In the genomic region with DNA sequence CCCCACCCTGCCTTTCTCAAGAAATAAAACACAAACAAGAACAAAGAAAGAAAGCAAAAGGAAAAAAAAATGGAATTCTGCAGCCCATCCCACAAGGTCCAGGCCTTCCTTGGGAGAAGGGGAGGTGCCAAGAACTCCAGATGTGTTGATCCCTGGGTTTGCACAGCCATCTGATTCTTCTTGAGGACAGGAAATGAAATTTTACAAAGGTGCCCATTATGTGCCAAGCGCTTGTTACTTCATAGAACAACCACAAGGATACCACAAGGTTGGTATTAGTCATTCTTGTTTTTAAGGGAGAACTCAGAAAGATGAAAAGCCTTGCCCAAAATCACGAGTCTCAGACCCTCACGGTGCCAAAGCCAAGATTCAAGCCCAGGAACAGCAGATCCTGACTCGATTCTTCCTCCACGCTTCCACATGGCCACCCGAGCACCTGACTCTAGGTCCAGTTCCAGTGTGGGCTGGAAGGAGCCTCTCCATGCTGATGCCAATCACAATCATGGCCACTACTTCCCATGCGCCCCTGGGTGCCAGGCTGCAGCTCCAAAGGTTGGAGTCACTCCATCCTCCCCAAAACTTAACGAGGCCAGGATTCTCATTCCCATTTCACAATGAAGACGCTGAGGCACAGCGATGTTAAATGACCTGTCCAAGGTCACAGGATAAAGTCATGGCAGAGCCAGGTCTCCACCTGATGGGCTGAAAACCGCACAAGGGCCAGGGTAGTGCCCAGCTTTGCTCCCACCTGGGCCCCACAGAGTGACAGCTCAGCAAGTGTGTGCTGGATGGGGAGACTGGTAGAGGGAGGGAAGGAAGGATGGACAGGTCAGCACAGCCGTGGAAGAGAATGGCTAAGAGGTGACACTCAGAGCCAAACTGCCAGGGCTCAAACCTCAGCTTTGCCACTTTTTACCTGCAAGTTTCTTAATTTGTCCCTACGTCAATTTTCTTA, we compare ENCODE assay signal across 8 cellular contexts.
DNase-seq lines count a peak whose midpoint lies in the region; ATAC-seq and TF ChIP-seq lines count a peak whose summit lies in the region.

No MANE protein-coding gene starts in this region.

- no peaks in the 10 kb centered on the region for H3K27me3 Mint-ChIP-seq in activated T-cell treated with anti-CD3 and anti-CD28 coated beads, Interleukin-2, amount 50 U/mL, for 72 hours (ENCODE audit: low read depth)
- H3K27me3 Mint-ChIP-seq in type B pancreatic cell, result peaks cover 7% of the 10 kb centered on the region

- DNase-seq in activated T-cell treated with anti-CD3 and anti-CD28 coated beads, Interleukin-2, amount 50 U/mL, for 72 hours, result peak in 1 of 2 donors; percentile 7
- DNase-seq in activated T-cell treated with anti-CD3 and anti-CD28 coated beads, Interleukin-2, amount 50 U/mL, for 1 hour, result no peak
- DNase-seq in SK-MEL-5 (ENCODE audit: low read depth, low spot score) (peak; percentile 99), fibroblast of gingiva (ENCODE audit: low read depth) (peak; percentile 58), type B pancreatic cell (ENCODE audit: extremely low spot score, unreplicated experiment) (peak; percentile 39), NCI-H2171 (lab: John Stamatoyannopoulos, UW) (no peak)

- in situ Hi-C loops in SK-MEL-5 (cut with HindIII; ENCODE audit: low pct_unique_long_range_greater_than_20kb, low sequenced_read_pairs), result no loop called here

- H3K9me3 Mint-ChIP-seq in activated T-cell treated with anti-CD3 and anti-CD28 coated beads, Interleukin-2, amount 50 U/mL, for 72 hours, result no peaks in the 10 kb centered on the region
- H3K9me3 Mint-ChIP-seq in type B pancreatic cell, result no peaks in the 10 kb centered on the region

- peaks cover 12% of the 10 kb centered on the region for H3K4me1 Mint-ChIP-seq in activated T-cell treated with anti-CD3 and anti-CD28 coated beads, Interleukin-2, amount 50 U/mL, for 72 hours (ENCODE audit: low read depth)
- H3K4me1 Mint-ChIP-seq in type B pancreatic cell (ENCODE audit: unreplicated experiment), result peaks cover 5% of the 10 kb centered on the region

- no peak for TF ChIP-seq CTCF in type B pancreatic cell (conservative IDR thresholded peaks at IDR 0.05)

- H3K27ac Mint-ChIP-seq in activated T-cell treated with anti-CD3 and anti-CD28 coated beads, Interleukin-2, amount 50 U/mL, for 72 hours, result no peak overlapping the region
- H3K27ac Mint-ChIP-seq in type B pancreatic cell, result no peak overlapping the region

- H3K36me3 Mint-ChIP-seq in activated T-cell treated with anti-CD3 and anti-CD28 coated beads, Interleukin-2, amount 50 U/mL, for 72 hours (ENCODE audit: insufficient read depth in 2 of 2), result no peaks in the 10 kb centered on the region
- no peaks in the 10 kb centered on the region for H3K36me3 Mint-ChIP-seq in type B pancreatic cell

- peak; percentile 73 to 80 for ATAC-seq in activated T-cell treated with anti-CD3 and anti-CD28 coated beads, Interleukin-2, amount 50 U/mL, for 72 hours (replicated peaks in 1 of 2)
- ATAC-seq in HG03039 (IDR thresholded peaks at IDR 0.05; ENCODE audit: unreplicated experiment), result no peak
- ATAC-seq in GM21447 (IDR thresholded peaks at IDR 0.05; ENCODE audit: unreplicated experiment), result no peak

- no peak overlapping the region for H3K4me3 Mint-ChIP-seq in activated T-cell treated with anti-CD3 and anti-CD28 coated beads, Interleukin-2, amount 50 U/mL, for 72 hours
- H3K4me3 Mint-ChIP-seq in type B pancreatic cell, result no peak overlapping the region

Comparison
In these comparisons a context has a peak if more than half of its experiments do, and no peak if none do; other contexts are left out.
1. ATAC-seq: peak in activated T-cell treated with anti-CD3 and anti-CD28 coated beads, Interleukin-2, amount 50 U/mL, for 72 hours (2 of 2); none in HG03039 (single experiment) and GM21447 (single experiment).
2. DNase-seq: peak in SK-MEL-5 (single experiment), fibroblast of gingiva (single experiment) and type B pancreatic cell (single experiment); none in activated T-cell treated with anti-CD3 and anti-CD28 coated beads, Interleukin-2, amount 50 U/mL, for 1 hour (single experiment) and NCI-H2171 (single experiment).